12 cellular contexts compared by ENCODE assay signal in the genomic region with DNA sequence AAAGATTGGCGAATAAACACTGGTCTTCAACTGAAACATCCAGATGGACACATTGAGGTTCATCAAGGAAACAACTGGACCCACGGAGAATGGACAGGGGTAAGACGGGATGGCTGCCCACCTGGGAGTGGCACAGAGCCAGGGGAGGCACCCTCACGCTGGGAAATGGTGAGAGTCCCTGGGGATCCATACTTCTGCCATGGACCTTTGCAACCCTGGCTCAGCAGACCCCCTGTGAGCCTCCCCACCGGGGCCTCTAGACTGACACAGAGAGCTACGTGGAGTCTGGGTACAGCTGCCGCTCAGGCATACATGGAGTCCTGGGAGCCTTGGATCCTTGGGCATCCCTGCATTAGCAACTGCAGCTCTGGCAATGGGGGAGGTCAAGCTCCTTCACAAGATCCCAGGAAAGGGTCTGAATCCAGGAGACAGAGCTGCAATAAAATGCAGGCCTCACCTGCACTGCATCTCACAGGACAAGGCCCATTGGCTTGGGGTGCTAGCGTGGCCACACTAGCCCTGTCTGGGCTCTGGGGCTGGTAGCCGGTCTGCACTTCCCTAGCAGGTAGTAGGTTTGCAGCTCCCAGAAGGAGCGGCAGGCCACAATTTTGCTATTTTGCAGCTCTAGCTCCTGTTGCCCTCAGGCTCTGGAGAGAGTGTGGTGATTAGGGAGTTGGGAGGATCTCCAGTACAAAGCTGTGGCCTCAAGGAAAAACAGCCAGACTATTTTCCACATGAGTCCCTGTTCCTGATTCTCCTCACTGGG.
A peak's percentile ranks its signal among the peaks of the same experiment; 100 is the strongest.
DNase-seq lines count a peak whose midpoint lies in the region; ATAC-seq and TF ChIP-seq lines count a peak whose summit lies in the region.
"Had no signal": no experiment of that assay in that cellular context is flagged by ENCODE, and none has a peak within 500 bp of the region (broad histone marks: within the 10 kb centered on the region; RNA-seq: fewer than 3 reads in every experiment).

No MANE protein-coding gene starts in this region.

- H2AFZ ChIP-seq in mesenchymal stem cell (ENCODE audit: low read depth, low read length) = no peak overlapping the region

- H3K9ac ChIP-seq in mesenchymal stem cell (ENCODE audit: low read length) = no peak overlapping the region
- H3K9ac ChIP-seq: BLaER1 treated with 17β-estradiol and CSF1 and Interleukin-3, amounts not matched to agents 10 nM and 100 nM had no signal

- DNase-seq in EH (ENCODE audit: low read depth) (peak; percentile 2), M059J (ENCODE audit: low read depth) (peak; percentile 10), mesenchymal stem cell (no peak), upper lobe of right lung (no peak), NCI-H510A (lab: John Stamatoyannopoulos, UW) (no peak)
- DNase-seq: Calu3; CD8-positive, alpha-beta T cell; DMS79 treated with DMSO at 0.1 percent for 48 hours; EL had no signal

- H2BK5ac ChIP-seq in mesenchymal stem cell (ENCODE audit: low read depth, low read length, poor library complexity, severe bottlenecking) = no peak overlapping the region

- H3K36me3 ChIP-seq in mesenchymal stem cell (ENCODE audit: control insufficient read depth in 1 of 2, insufficient read depth in 2 of 2, low read depth in 1 of 2, low read length in 2 of 2) (no peaks in the 10 kb centered on the region), upper lobe of right lung (no peaks in the 10 kb centered on the region)
- H3K36me3 ChIP-seq: BLaER1 treated with 17β-estradiol and CSF1 and Interleukin-3, amounts not matched to agents 10 nM and 100 nM; HAP-1 had no signal

- peak overlapping the region; percentile 14 for H4K8ac ChIP-seq in mesenchymal stem cell (ENCODE audit: low read length)

- H3K4me3 ChIP-seq in mesenchymal stem cell (ENCODE audit: insufficient read depth in 1 of 2, low read depth in 1 of 2, low read length in 2 of 2) = no peak overlapping the region
- H3K4me3 ChIP-seq in upper lobe of right lung = no peak overlapping the region
- H3K4me3 ChIP-seq: BLaER1 treated with 17β-estradiol and CSF1 and Interleukin-3, amounts not matched to agents 10 nM and 100 nM; HAP-1 had no signal

- H4K91ac ChIP-seq in mesenchymal stem cell (ENCODE audit: low read length) = no peak overlapping the region

- H3K23ac ChIP-seq in mesenchymal stem cell (ENCODE audit: low read length in 2 of 2) = no peak overlapping the region

- no peak overlapping the region for H2BK15ac ChIP-seq in mesenchymal stem cell (ENCODE audit: low read depth, poor library complexity, severe bottlenecking)

- H2BK120ac ChIP-seq in mesenchymal stem cell (ENCODE audit: low read depth, low read length) = no peak overlapping the region

- H3K27me3 ChIP-seq in mesenchymal stem cell (ENCODE audit: control insufficient read depth in 1 of 2, insufficient read depth in 1 of 2, low read length in 2 of 2) (no peaks in the 10 kb centered on the region), upper lobe of right lung (no peaks in the 10 kb centered on the region)
- H3K27me3 ChIP-seq: BLaER1 treated with 17β-estradiol and CSF1 and Interleukin-3, amounts not matched to agents 10 nM and 100 nM had no signal

- H2BK12ac ChIP-seq in mesenchymal stem cell (ENCODE audit: low read length in 2 of 2) = no peak overlapping the region

- H3K4ac ChIP-seq in mesenchymal stem cell (ENCODE audit: low read depth in 1 of 2, low read length in 2 of 2) = no peak overlapping the region

- H3K27ac ChIP-seq in mesenchymal stem cell (ENCODE audit: low read length, poor library complexity, severe bottlenecking) (no peak overlapping the region), upper lobe of right lung (no peak overlapping the region)

- no peak overlapping the region for H3K14ac ChIP-seq in mesenchymal stem cell (ENCODE audit: low read length in 2 of 2)

- no peak overlapping the region for H3K4me2 ChIP-seq in mesenchymal stem cell (ENCODE audit: low read length, poor library complexity, severe bottlenecking)

- H3K18ac ChIP-seq in mesenchymal stem cell (ENCODE audit: low read depth in 1 of 2, low read length in 2 of 2) = no peak overlapping the region

- intact Hi-C loops in upper lobe of right lung (cut with DNase I) = no loop called here

- H3K9me3 ChIP-seq in mesenchymal stem cell (ENCODE audit: control insufficient read depth, low read length) (peaks cover 3% of the 10 kb centered on the region), upper lobe of right lung (no peaks in the 10 kb centered on the region)
- H3K9me3 ChIP-seq: BLaER1 treated with 17β-estradiol and CSF1 and Interleukin-3, amounts not matched to agents 10 nM and 100 nM; HAP-1 had no signal

- no peak overlapping the region for H2AK5ac ChIP-seq in mesenchymal stem cell (ENCODE audit: low read length, severe bottlenecking)

- H3K4me1 ChIP-seq in mesenchymal stem cell (ENCODE audit: control insufficient read depth, insufficient read depth, low read depth, low read length) (no peaks in the 10 kb centered on the region), upper lobe of right lung (no peaks in the 10 kb centered on the region)
- H3K4me1 ChIP-seq: HAP-1 had no signal

- whole genome bisulfite sequencing in mesenchymal stem cell = 82% methylated on average over 10 of the region's 10 CpGs

- ATAC-seq in upper lobe of right lung (peak; percentile 45), GM18873 (IDR thresholded peaks at IDR 0.05; ENCODE audit: low FRiP score, unreplicated experiment) (no peak)
- ATAC-seq: CD8-positive, alpha-beta T cell had no signal

- no peaks in the 10 kb centered on the region for H3K79me1 ChIP-seq in mesenchymal stem cell (replicated peaks; ENCODE audit: low read length, poor library complexity, severe bottlenecking)

- TF ChIP-seq CTCF in upper lobe of right lung (IDR thresholded peaks at IDR 0.05) = no peak

Comparison
In these comparisons a context has a peak if more than half of its experiments do, and no peak if none do; other contexts are left out.
1. DNase-seq: peak in EH (single experiment) and M059J (single experiment); none in mesenchymal stem cell (single experiment), upper lobe of right lung (single experiment) and NCI-H510A (single experiment).